In the genomic region with DNA sequence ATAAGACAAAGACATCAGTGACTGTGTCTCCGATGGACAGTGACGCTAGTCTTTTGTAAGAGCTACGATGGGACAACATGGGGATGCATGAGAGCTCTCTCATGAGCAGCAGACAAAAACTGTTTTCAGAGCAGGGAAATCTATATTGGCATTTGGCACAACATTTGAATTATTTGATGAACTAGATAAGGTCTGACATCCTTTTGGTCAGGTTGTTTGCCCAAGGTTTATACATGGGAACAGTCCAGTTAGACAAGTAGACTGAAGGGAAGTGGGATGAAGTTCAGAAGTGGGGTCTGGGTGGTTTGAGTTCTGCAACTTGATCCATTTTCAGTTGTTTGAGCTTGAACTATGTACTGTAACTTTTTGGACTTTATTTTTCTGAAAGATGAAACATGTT, we compare ENCODE assay signal across 22 cellular contexts. TPM values are rescaled to one million over a fixed set of nuclear protein-coding genes. Genes with fewer than 3 reads are reported as not detected.
"Had no signal": no experiment of that assay in that cellular context is flagged by ENCODE, and none has a peak within 500 bp of the region (broad histone marks: within the 10 kb centered on the region; RNA-seq: fewer than 3 reads in every experiment).

No MANE protein-coding gene starts in this region.

- H3K36me3 ChIP-seq: SJSA1 had no signal

- FAIRE-seq: HepG2 had no signal

- H3K9me3 ChIP-seq: SJSA1 had no signal

- H3K27ac ChIP-seq: RWPE1, SJSA1, SK-N-MC had no signal

- DNase-seq: IMR-90, Karpas-422, KG1, MM.1S, NCI-H1092 treated with DMSO at 0.1 percent for 48 hours, NCI-H1436, NCI-H187, NCI-H2029, NCI-H2081 treated with DMSO at 0.1 percent for 48 hours, NCI-H2171, NCI-H226, NCI-H446, NCI-H510A, NCI-H524 treated with DMSO at 0.1 percent for 48 hours, NCI-H69, NCI-H774, SHP77 had no signal

- H3K4me3 ChIP-seq: SJSA1, SK-N-MC had no signal

- H3K27me3 ChIP-seq: SJSA1 had no signal

- H3K4me1 ChIP-seq: SJSA1 had no signal

- ATAC-seq: HepG2, Panc1 had no signal

RNA-seq across cellular contexts. Expression of gene HMX2, which starts 57.1 kb away (rescaled TPM):
- total RNA-seq: HepG2, IMR-90 had no signal
